ENCODE assay signal across 10 cellular contexts in genomic region chr2:145692971-145693478, GRCh38.
DNase-seq lines count a peak whose midpoint lies in the region; ATAC-seq, FAIRE-seq and TF ChIP-seq lines count a peak whose summit lies in the region.
"Had no signal": no experiment of that assay in that cellular context is flagged by ENCODE, and none has a peak within 500 bp of the region (broad histone marks: within the 10 kb centered on the region; RNA-seq: fewer than 3 reads in every experiment).

No MANE protein-coding gene starts in this region.

- H3K36me3 Mint-ChIP-seq in activated CD8-positive, alpha-beta T cell treated with anti-CD3 and anti-CD28 coated beads, Interleukin-2, amount 10 ng/mL, durations not matched to agents 7 days and 5 days (ENCODE audit: low read depth), result no peaks in the 10 kb centered on the region

- no peaks in the 10 kb centered on the region for H3K9me3 Mint-ChIP-seq in activated CD8-positive, alpha-beta T cell treated with anti-CD3 and anti-CD28 coated beads, Interleukin-2, amount 10 ng/mL, durations not matched to agents 7 days and 5 days (ENCODE audit: insufficient read depth)
- H3K9me3 Mint-ChIP-seq: IgD-negative memory B cell had no signal

- H3K4me1 ChIP-seq in GM12878 (ENCODE audit: control insufficient read depth, insufficient read depth, low read length), result no peaks in the 10 kb centered on the region

- no peak overlapping the region for H3K4me3 Mint-ChIP-seq in activated CD8-positive, alpha-beta T cell treated with anti-CD3 and anti-CD28 coated beads, Interleukin-2, amount 10 ng/mL, durations not matched to agents 7 days and 5 days

- H3K27ac Mint-ChIP-seq in activated CD8-positive, alpha-beta T cell treated with anti-CD3 and anti-CD28 coated beads, Interleukin-2, amount 10 ng/mL, durations not matched to agents 7 days and 5 days, result no peak overlapping the region
- H3K27ac Mint-ChIP-seq: IgD-negative memory B cell had no signal

- no peak for TF ChIP-seq POLR2A in GM12878 (IDR thresholded peaks at IDR 0.05; ENCODE audit: low read depth, low read length)

- intact Hi-C loops in GM12878 (cut with micrococcal nuclease; ENCODE audit: unreplicated experiment), result no loop called here

- no TSS peak for BruUV-seq in GM12878 (replicated peaks; lab: Mats Ljungman, UMichigan)

- H3K9me3 ChIP-seq in GM12878 (replicated peaks; ENCODE audit: control insufficient read depth, insufficient read depth, low read length), result no peaks in the 10 kb centered on the region

- WGBS in GM12878 (ENCODE audit: insufficient coverage, insufficient replicate concordance, low lambda C conversion rate, missing lambda C conversion rate), result 11% methylated on average over 3 of the region's 3 CpGs

- no peaks in the 10 kb centered on the region for H4K20me1 ChIP-seq in GM12878 (ENCODE audit: control insufficient read depth, insufficient read depth)

- no peaks in the 10 kb centered on the region for H3K27me3 ChIP-seq in GM12878 (replicated peaks in 1 of 2; ENCODE audit: control insufficient read depth in 2 of 2, insufficient read depth in 2 of 2, low read length in 1 of 2)

- RAD21 ChIA-PET in GM12878 (lab: Charles Lee; ENCODE audit: unreplicated experiment), result no interaction called here

- no peak overlapping the region for H3K27ac ChIP-seq in GM12878 (ENCODE audit: control insufficient read depth, insufficient read depth)

- POLR2A ChIA-PET in GM12878 (lab: Charles Lee), result no interaction called here
- POLR2A ChIA-PET in activated CD8-positive, alpha-beta T cell treated with anti-CD3 and anti-CD28 coated beads, Interleukin-2, amount 10 ng/mL, durations not matched to agents 7 days and 5 days (lab: Charles Lee), result no interaction called here

- 0 out of 4 replicates have a peak, but pooled peaks of 1 of the 2 experiments have one; percentile 7 for TF ChIP-seq EP300 in GM12878 (IDR thresholded peaks at IDR 0.05; ENCODE audit: borderline replicate concordance in 1 of 2, control insufficient read depth in 1 of 2, low read depth in 2 of 2, low read length in 2 of 2)

- H3K4me3 ChIP-seq in GM12878, result no peak overlapping the region
- H3K4me3 ChIP-seq in skeletal muscle cell (ENCODE audit: low read depth, low read length), result no peak overlapping the region

- no peak overlapping the region for H2AFZ ChIP-seq in GM12878 (ENCODE audit: control insufficient read depth, low read depth, low read length)

- no peaks in the 10 kb centered on the region for H3K4me1 Mint-ChIP-seq in activated CD8-positive, alpha-beta T cell treated with anti-CD3 and anti-CD28 coated beads, Interleukin-2, amount 10 ng/mL, durations not matched to agents 7 days and 5 days (ENCODE audit: low read depth)

- no peaks in the 10 kb centered on the region for H3K27me3 Mint-ChIP-seq in activated CD8-positive, alpha-beta T cell treated with anti-CD3 and anti-CD28 coated beads, Interleukin-2, amount 10 ng/mL, durations not matched to agents 7 days and 5 days (ENCODE audit: low read depth)
- H3K27me3 Mint-ChIP-seq: IgD-negative memory B cell had no signal

- no peaks in the 10 kb centered on the region for H3K79me2 ChIP-seq in GM12878 (ENCODE audit: control insufficient read depth, insufficient read depth, low read length)

- SMC1A ChIA-PET in GM12878 (lab: Charles Lee; ENCODE audit: uncharacterized antibody, unreplicated experiment), result interaction anchor here (0.9 to 1.4 kb wide), 3 partner anchors 10 to 129 kb away, joined by 3 to 9 read pairs (median 3); no protein-coding TSS in a partner anchor

- in situ Hi-C loops in GM12878 (cut with MboI), result no loop called here

- TF ChIP-seq CTCF in GM12878 (IDR thresholded peaks at IDR 0.05 in 2 of 3, conservative IDR thresholded peaks at IDR 0.05 in 1 of 3; ENCODE audit: control insufficient read depth in 2 of 3, extremely low read depth in 1 of 3, insufficient read depth in 1 of 3, low read depth in 3 of 3, low read length in 3 of 3), result no peak

- ATAC-seq in GM21515 (IDR thresholded peaks at IDR 0.05; ENCODE audit: unreplicated experiment) (peak; percentile 74), GM12878 (peak; percentile 96)
- ATAC-seq in activated CD8-positive, alpha-beta T cell treated with anti-CD3 and anti-CD28 coated beads, Interleukin-2, amount 10 ng/mL, durations not matched to agents 7 days and 5 days, result no peak

- no peak for FAIRE-seq in GM12878 (lab: Jason Lieb, UNC)
- no peak for FAIRE-seq in frontal cortex (lab: Jason Lieb, UNC)
- FAIRE-seq: endothelial cell of umbilical vein had no signal

- H3K9ac ChIP-seq in GM12878 (ENCODE audit: control insufficient read depth, insufficient read depth, low read length), result no peak overlapping the region

- H3K36me3 ChIP-seq in GM12878 (ENCODE audit: control insufficient read depth in 2 of 2, insufficient read depth in 2 of 2, low read length in 1 of 2), result no peaks in the 10 kb centered on the region

- TF ChIP-seq RAD21 in GM12878 (IDR thresholded peaks at IDR 0.05; ENCODE audit: insufficient read depth, low read depth, low read length), result no peak

- peak; percentile 69 for DNase-seq in Daoy (ENCODE audit: low read depth)
- peak; percentile 67 for DNase-seq in HPDE6-E6E7 (ENCODE audit: extremely low spot score)
- peak; percentile 26 for DNase-seq in GM12878 (ENCODE audit: low read depth, low spot score)
- DNase-seq in skeletal muscle cell (ENCODE audit: low read depth), result peak; percentile 93
- no peak for DNase-seq in NCI-H128 (lab: John Stamatoyannopoulos, UW; ENCODE audit: unreplicated experiment)
- no peak for DNase-seq in frontal cortex (ENCODE audit: low spot score in 2 of 2)
- no peak for DNase-seq in activated CD8-positive, alpha-beta T cell treated with anti-CD3 and anti-CD28 coated beads, Interleukin-2, amount 10 ng/mL, durations not matched to agents 7 days and 5 days

- H3K4me2 ChIP-seq in GM12878 (ENCODE audit: control insufficient read depth, insufficient read depth), result no peak overlapping the region

- CTCF ChIA-PET in GM12878 (lab: Yijun Ruan, JAX), result interaction anchor here (1.4 kb wide), 1 partner anchor 60 kb away, joined by 7 read pairs; no protein-coding TSS in a partner anchor
- CTCF ChIA-PET in activated CD8-positive, alpha-beta T cell treated with anti-CD3 and anti-CD28 coated beads, Interleukin-2, amount 10 ng/mL, durations not matched to agents 7 days and 5 days (lab: Charles Lee), result no interaction called here

TF ChIP-seq in GM12878, 131 proteins besides CTCF, POLR2A, EP300 and RAD21:
- peak; percentile 45 for TF ChIP-seq IKZF1 (conservative IDR thresholded peaks at IDR 0.05)
- TF ChIP-seq RUNX3 (IDR thresholded peaks at IDR 0.05; ENCODE audit: low read length), result peak; percentile 73
- TF ChIP-seq DPF2 (IDR thresholded peaks at IDR 0.05), result peak; percentile 46; the same call in 1 of the 2 replicates
- TF ChIP-seq SRF (IDR thresholded peaks at IDR 0.05; ENCODE audit: low read depth in 2 of 2, low read length in 2 of 2), result 0 out of 4 replicates have a peak, but pooled peaks of 1 of the 2 experiments have one; percentile 36
- TF ChIP-seq MEF2B (IDR thresholded peaks at IDR 0.05; ENCODE audit: partially characterized antibody, poor library complexity, severe bottlenecking), result no peak
- no peak for TF ChIP-seq LARP7 (IDR thresholded peaks at IDR 0.05)
- no peak for TF ChIP-seq ZBTB4 (CRISPR knock-in tag; IDR thresholded peaks at IDR 0.05)
- TF ChIP-seq NR2F1 (conservative IDR thresholded peaks at IDR 0.05), result peak; percentile 62
- TF ChIP-seq SPI1 (IDR thresholded peaks at IDR 0.05; ENCODE audit: borderline replicate concordance, insufficient read depth, low read depth, low read length), result peak; percentile 26; the same call in 1 of the 2 replicates

Comparison
In these comparisons a context has a peak if more than half of its experiments do, and no peak if none do; other contexts are left out.
1. DNase-seq: peak in Daoy (single experiment), HPDE6-E6E7 (single experiment), GM12878 (single experiment) and skeletal muscle cell (single experiment); none in NCI-H128 (single experiment), frontal cortex (0 of 2) and activated CD8-positive, alpha-beta T cell treated with anti-CD3 and anti-CD28 coated beads, Interleukin-2, amount 10 ng/mL, durations not matched to agents 7 days and 5 days (single experiment).